34 cellular contexts compared by ENCODE assay signal in the genomic region with DNA sequence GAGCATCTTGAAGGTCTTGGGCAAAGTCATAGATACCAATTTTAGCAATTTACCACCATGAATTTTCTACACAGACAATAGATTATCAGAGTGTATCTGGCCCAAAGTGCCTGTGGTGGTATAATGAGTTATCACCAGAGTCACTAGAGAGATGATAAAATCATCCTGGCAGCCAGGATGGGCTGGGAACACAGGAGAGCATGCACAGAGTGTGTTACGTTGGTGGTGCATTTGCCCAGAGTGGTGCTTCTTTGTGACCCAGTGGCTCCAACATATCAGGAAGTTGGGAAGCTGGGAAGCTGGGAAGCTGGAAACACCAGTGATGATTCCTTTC.
"Had no signal": no experiment of that assay in that cellular context is flagged by ENCODE, and none has a peak within 500 bp of the region (broad histone marks: within the 10 kb centered on the region; RNA-seq: fewer than 3 reads in every experiment).

No MANE protein-coding gene starts in this region.

- H3K9ac ChIP-seq: KMS-11 had no signal

- H3K27ac ChIP-seq: KMS-11 had no signal

- H3K9me3 ChIP-seq: MG63 had no signal

- DNase-seq: Karpas-422, Kasumi-1, MG63, MM.1S, MV-4-11, NCI-H1048, NCI-H1092, NCI-H1092 treated with DMSO at 0.1 percent for 48 hours, NCI-H1105, NCI-H1105 treated with DMSO at 0.1 percent for 48 hours, NCI-H1417, NCI-H1417 treated with DMSO at 0.1 percent for 48 hours, NCI-H1436, NCI-H1436 treated with DMSO at 0.1 percent for 48 hours, NCI-H1694, NCI-H1694 treated with DMSO at 0.1 percent for 48 hours, NCI-H187, NCI-H187 treated with DMSO at 0.1 percent for 48 hours, NCI-H1930, NCI-H2029, NCI-H2029 treated with DMSO at 0.1 percent for 48 hours, NCI-H2081, NCI-H2081 treated with DMSO at 0.1 percent for 48 hours, NCI-H2107, NCI-H2171, NCI-H2171 treated with DMSO at 0.1 percent for 48 hours, NCI-H2227 treated with DMSO at 0.1 percent for 48 hours, NCI-H226, NCI-H345, NCI-H446, NCI-H446 treated with DMSO at 0.1 percent for 48 hours, NCI-H510A, NCI-H510A treated with DMSO at 0.1 percent for 48 hours had no signal

- H3K4me3 ChIP-seq: MG63 had no signal

- H3K36me3 ChIP-seq: MG63 had no signal

- H3K4me2 ChIP-seq: KMS-11 had no signal
